24 cellular contexts compared by ENCODE assay signal in genomic region chr6:1870902-1871301, GRCh38.
"Had no signal": no experiment of that assay in that cellular context is flagged by ENCODE, and none has a peak within 500 bp of the region (broad histone marks: within the 10 kb centered on the region; RNA-seq: fewer than 3 reads in every experiment).

No MANE protein-coding gene starts in this region.

- H3K9me3 Mint-ChIP-seq: activated T-cell treated with anti-CD3 and anti-CD28 coated beads, Interleukin-2, amount 50 U/mL, for 72 hours; T-cell had no signal

- H3K4me3 Mint-ChIP-seq: activated naive CD8-positive, alpha-beta T cell; activated T-cell treated with anti-CD3 and anti-CD28 coated beads, Interleukin-2, amount 50 U/mL, for 72 hours; T-cell had no signal

- H3K4me1 ChIP-seq: right lobe of liver, thyroid gland had no signal

- H3K27ac Mint-ChIP-seq: activated naive CD8-positive, alpha-beta T cell; activated T-cell treated with anti-CD3 and anti-CD28 coated beads, Interleukin-2, amount 50 U/mL, for 72 hours; T-cell had no signal

- H3K9me3 ChIP-seq: left ventricle myocardium inferior, mucosa of descending colon, neutrophil, pancreas, right lobe of liver, thyroid gland had no signal

- H3K27me3 Mint-ChIP-seq: activated naive CD8-positive, alpha-beta T cell; naive B cell; T-cell had no signal

- H3K4me1 Mint-ChIP-seq: T-cell had no signal

- ATAC-seq: activated CD4-positive, CD25-positive, alpha-beta regulatory T cell treated with anti-CD3 and anti-CD28 coated beads, Interleukin-2, amount 50 U/mL, for 24 hours; activated T-cell treated with anti-CD3 and anti-CD28 coated beads, Interleukin-2, amount 50 U/mL, for 72 hours; mucosa of descending colon; pancreas; right lobe of liver; T-cell had no signal

- H3K36me3 Mint-ChIP-seq: naive B cell, T-cell had no signal

- H3K4me3 ChIP-seq: cardiac muscle cell, left ventricle myocardium inferior, mucosa of descending colon, pancreas, right lobe of liver, thyroid gland had no signal

- H3K27ac ChIP-seq: cardiac muscle cell, left ventricle myocardium inferior, neutrophil, pancreas, right lobe of liver, thyroid gland had no signal

- H3K27me3 ChIP-seq: neutrophil, pancreas, right lobe of liver, thyroid gland had no signal

- H3K36me3 ChIP-seq: cardiac muscle cell, left ventricle myocardium inferior, neutrophil, pancreas, right lobe of liver, thyroid gland had no signal

- FAIRE-seq: pancreas, small intestine had no signal

- DNase-seq: activated CD8-positive, alpha-beta memory T cell treated with anti-CD3 and anti-CD28 coated beads for 24 hours; activated CD8-positive, alpha-beta memory T cell treated with anti-CD3 and anti-CD28 coated beads, Interleukin-2, amount 50 U/mL, for 48 hours; activated gamma-delta T cell; activated T-cell treated with anti-CD3 and anti-CD28 coated beads, Interleukin-2, amount 50 U/mL, for 72 hours; dermis blood vessel endothelial cell; effector memory CD4-positive, alpha-beta T cell; foreskin fibroblast; hypothalamus; left ventricle myocardium inferior; mammary epithelial cell; mucosa of descending colon; naive B cell; pancreas; right lobe of liver; small intestine; stimulated activated CD4-positive, alpha-beta T cell treated with anti-CD3 and anti-CD28 coated beads, Interleukin-15, amount 100 ng/mL, for 24 hours; stimulated activated CD4-positive, alpha-beta T cell treated with anti-CD3 and anti-CD28 coated beads, Interleukin-2, amount 100 ng/mL, for 48 hours; T-cell; T-helper 9 cell; thyroid gland had no signal
